2 cellular contexts compared by ENCODE assay signal in the genomic region with DNA sequence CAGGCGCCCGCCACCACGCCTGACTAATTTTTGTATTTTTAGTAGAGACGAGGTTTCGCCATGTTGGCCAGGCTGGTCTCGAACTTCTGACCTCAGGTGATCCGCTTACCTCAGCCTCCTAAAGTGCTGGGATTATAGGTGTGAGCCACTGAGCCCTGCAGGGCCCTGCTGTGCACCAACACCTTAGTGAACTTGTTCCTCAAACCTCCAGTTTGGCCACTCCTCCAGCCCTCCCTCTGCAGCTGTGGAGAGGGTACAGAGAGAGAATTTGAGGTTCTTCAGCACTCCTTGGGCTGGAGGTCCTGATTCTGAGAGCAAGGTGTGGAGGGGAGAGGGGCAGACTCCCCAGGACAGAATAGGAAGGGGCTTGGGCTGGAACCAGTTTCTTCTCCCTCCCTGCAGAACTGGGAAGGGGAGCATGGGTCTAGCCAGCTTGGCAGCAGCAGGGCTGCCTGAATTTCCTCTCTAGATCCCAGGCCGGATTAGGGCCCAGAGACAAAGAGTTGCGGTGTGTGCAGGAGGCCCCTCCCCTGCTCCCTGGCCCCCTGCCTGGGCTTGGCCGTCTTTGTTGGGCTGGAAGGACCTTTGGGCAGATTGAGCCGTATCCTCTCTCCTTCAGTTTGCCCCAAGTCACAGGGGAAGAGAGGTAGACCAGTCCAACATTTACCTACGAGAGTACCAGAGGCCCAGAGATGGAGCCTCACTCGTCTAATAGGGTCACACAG.
TF ChIP-seq lines count a peak whose summit lies in the region.

No MANE protein-coding gene starts in this region.

TF ChIP-seq in SK-N-SH, 30 proteins besides CTCF, POLR2A, EP300 and RAD21 (continued from another document):
- TF ChIP-seq, protein P1, sequence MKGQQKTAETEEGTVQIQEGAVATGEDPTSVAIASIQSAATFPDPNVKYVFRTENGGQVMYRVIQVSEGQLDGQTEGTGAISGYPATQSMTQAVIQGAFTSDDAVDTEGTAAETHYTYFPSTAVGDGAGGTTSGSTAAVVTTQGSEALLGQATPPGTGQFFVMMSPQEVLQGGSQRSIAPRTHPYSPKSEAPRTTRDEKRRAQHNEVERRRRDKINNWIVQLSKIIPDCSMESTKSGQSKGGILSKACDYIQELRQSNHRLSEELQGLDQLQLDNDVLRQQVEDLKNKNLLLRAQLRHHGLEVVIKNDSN (IDR thresholded peaks at IDR 0.05; ENCODE audit: borderline replicate concordance, low read depth) = no peak
- TF ChIP-seq, protein P2, sequence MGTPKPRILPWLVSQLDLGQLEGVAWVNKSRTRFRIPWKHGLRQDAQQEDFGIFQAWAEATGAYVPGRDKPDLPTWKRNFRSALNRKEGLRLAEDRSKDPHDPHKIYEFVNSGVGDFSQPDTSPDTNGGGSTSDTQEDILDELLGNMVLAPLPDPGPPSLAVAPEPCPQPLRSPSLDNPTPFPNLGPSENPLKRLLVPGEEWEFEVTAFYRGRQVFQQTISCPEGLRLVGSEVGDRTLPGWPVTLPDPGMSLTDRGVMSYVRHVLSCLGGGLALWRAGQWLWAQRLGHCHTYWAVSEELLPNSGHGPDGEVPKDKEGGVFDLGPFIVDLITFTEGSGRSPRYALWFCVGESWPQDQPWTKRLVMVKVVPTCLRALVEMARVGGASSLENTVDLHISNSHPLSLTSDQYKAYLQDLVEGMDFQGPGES (IDR thresholded peaks at IDR 0.05; ENCODE audit: low read depth, low read length) = no peak
- TF ChIP-seq, protein P3, sequence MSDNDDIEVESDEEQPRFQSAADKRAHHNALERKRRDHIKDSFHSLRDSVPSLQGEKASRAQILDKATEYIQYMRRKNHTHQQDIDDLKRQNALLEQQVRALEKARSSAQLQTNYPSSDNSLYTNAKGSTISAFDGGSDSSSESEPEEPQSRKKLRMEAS (IDR thresholded peaks at IDR 0.05; ENCODE audit: low read depth) = no peak

TF ChIP-seq in SK-N-SH treated with all-trans-retinoic acid at 6 μM for 48 hours, 23 proteins besides CTCF, POLR2A, EP300 and RAD21 (continued from another document):
- TF ChIP-seq, protein P4, sequence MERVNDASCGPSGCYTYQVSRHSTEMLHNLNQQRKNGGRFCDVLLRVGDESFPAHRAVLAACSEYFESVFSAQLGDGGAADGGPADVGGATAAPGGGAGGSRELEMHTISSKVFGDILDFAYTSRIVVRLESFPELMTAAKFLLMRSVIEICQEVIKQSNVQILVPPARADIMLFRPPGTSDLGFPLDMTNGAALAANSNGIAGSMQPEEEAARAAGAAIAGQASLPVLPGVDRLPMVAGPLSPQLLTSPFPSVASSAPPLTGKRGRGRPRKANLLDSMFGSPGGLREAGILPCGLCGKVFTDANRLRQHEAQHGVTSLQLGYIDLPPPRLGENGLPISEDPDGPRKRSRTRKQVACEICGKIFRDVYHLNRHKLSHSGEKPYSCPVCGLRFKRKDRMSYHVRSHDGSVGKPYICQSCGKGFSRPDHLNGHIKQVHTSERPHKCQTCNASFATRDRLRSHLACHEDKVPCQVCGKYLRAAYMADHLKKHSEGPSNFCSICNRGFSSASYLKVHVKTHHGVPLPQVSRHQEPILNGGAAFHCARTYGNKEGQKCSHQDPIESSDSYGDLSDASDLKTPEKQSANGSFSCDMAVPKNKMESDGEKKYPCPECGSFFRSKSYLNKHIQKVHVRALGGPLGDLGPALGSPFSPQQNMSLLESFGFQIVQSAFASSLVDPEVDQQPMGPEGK (CRISPR knock-in tag; IDR thresholded peaks at IDR 0.05; ENCODE audit: borderline replicate concordance) = no peak
- TF ChIP-seq ISL1 (CRISPR knock-in tag; IDR thresholded peaks at IDR 0.05) (no peak), ZFP30 (CRISPR knock-in tag; IDR thresholded peaks at IDR 0.05) (no peak), ZFP3 (CRISPR knock-in tag; IDR thresholded peaks at IDR 0.05) (no peak), ZNF8 (CRISPR knock-in tag; IDR thresholded peaks at IDR 0.05) (no peak), PPARA (CRISPR knock-in tag; IDR thresholded peaks at IDR 0.05; ENCODE audit: borderline replicate concordance) (no peak), RARB (CRISPR knock-in tag; IDR thresholded peaks at IDR 0.05) (no peak), TOX (CRISPR knock-in tag; IDR thresholded peaks at IDR 0.05; ENCODE audit: borderline replicate concordance) (no peak), ZC3H10 (CRISPR knock-in tag; IDR thresholded peaks at IDR 0.05) (no peak), TCF4 (CRISPR knock-in tag; IDR thresholded peaks at IDR 0.05; ENCODE audit: borderline replicate concordance) (no peak), ESRRG (CRISPR knock-in tag; IDR thresholded peaks at IDR 0.05) (no peak)
- TF ChIP-seq, protein P5, sequence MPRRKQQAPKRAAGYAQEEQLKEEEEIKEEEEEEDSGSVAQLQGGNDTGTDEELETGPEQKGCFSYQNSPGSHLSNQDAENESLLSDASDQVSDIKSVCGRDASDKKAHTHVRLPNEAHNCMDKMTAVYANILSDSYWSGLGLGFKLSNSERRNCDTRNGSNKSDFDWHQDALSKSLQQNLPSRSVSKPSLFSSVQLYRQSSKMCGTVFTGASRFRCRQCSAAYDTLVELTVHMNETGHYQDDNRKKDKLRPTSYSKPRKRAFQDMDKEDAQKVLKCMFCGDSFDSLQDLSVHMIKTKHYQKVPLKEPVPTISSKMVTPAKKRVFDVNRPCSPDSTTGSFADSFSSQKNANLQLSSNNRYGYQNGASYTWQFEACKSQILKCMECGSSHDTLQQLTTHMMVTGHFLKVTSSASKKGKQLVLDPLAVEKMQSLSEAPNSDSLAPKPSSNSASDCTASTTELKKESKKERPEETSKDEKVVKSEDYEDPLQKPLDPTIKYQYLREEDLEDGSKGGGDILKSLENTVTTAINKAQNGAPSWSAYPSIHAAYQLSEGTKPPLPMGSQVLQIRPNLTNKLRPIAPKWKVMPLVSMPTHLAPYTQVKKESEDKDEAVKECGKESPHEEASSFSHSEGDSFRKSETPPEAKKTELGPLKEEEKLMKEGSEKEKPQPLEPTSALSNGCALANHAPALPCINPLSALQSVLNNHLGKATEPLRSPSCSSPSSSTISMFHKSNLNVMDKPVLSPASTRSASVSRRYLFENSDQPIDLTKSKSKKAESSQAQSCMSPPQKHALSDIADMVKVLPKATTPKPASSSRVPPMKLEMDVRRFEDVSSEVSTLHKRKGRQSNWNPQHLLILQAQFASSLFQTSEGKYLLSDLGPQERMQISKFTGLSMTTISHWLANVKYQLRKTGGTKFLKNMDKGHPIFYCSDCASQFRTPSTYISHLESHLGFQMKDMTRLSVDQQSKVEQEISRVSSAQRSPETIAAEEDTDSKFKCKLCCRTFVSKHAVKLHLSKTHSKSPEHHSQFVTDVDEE (CRISPR knock-in tag; IDR thresholded peaks at IDR 0.05) = no peak
- TF ChIP-seq, protein P6, sequence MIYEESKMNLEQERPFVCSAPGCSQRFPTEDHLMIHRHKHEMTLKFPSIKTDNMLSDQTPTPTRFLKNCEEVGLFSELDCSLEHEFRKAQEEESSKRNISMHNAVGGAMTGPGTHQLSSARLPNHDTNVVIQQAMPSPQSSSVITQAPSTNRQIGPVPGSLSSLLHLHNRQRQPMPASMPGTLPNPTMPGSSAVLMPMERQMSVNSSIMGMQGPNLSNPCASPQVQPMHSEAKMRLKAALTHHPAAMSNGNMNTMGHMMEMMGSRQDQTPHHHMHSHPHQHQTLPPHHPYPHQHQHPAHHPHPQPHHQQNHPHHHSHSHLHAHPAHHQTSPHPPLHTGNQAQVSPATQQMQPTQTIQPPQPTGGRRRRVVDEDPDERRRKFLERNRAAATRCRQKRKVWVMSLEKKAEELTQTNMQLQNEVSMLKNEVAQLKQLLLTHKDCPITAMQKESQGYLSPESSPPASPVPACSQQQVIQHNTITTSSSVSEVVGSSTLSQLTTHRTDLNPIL (CRISPR knock-in tag; IDR thresholded peaks at IDR 0.05; ENCODE audit: low read depth) = no peak
- TF ChIP-seq, protein P7, sequence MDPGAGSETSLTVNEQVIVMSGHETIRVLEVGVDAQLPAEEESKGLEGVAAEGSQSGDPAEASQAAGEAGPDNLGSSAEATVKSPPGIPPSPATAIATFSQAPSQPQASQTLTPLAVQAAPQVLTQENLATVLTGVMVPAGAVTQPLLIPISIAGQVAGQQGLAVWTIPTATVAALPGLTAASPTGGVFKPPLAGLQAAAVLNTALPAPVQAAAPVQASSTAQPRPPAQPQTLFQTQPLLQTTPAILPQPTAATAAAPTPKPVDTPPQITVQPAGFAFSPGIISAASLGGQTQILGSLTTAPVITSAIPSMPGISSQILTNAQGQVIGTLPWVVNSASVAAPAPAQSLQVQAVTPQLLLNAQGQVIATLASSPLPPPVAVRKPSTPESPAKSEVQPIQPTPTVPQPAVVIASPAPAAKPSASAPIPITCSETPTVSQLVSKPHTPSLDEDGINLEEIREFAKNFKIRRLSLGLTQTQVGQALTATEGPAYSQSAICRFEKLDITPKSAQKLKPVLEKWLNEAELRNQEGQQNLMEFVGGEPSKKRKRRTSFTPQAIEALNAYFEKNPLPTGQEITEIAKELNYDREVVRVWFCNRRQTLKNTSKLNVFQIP (CRISPR knock-in tag; IDR thresholded peaks at IDR 0.05; ENCODE audit: borderline replicate concordance, low read depth) = no peak
- TF ChIP-seq, protein P8, sequence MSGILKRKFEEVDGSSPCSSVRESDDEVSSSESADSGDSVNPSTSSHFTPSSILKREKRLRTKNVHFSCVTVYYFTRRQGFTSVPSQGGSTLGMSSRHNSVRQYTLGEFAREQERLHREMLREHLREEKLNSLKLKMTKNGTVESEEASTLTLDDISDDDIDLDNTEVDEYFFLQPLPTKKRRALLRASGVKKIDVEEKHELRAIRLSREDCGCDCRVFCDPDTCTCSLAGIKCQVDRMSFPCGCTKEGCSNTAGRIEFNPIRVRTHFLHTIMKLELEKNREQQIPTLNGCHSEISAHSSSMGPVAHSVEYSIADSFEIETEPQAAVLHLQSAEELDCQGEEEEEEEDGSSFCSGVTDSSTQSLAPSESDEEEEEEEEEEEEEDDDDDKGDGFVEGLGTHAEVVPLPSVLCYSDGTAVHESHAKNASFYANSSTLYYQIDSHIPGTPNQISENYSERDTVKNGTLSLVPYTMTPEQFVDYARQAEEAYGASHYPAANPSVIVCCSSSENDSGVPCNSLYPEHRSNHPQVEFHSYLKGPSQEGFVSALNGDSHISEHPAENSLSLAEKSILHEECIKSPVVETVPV (CRISPR knock-in tag; IDR thresholded peaks at IDR 0.05) = no peak
TF ChIP-seq in SK-N-SH treated with all-trans-retinoic acid at 6 μM for 48 hours: peak in this region for 0.
